In genomic region chr1:25080294-25081209, GRCh38 we compare ENCODE assay signal across 13 cellular contexts.
DNase-seq lines count a peak whose midpoint lies in the region; ATAC-seq, FAIRE-seq and TF ChIP-seq lines count a peak whose summit lies in the region.
"Had no signal": no experiment of that assay in that cellular context is flagged by ENCODE, and none has a peak within 500 bp of the region (broad histone marks: within the 10 kb centered on the region; RNA-seq: fewer than 3 reads in every experiment).

No MANE protein-coding gene starts in this region.

- no peak overlapping the region for H4K5ac ChIP-seq in IMR-90 (ENCODE audit: low read depth, low read length)

- H3K27ac ChIP-seq in IMR-90 (ENCODE audit: insufficient read depth, low read length): no peak overlapping the region
- H3K27ac ChIP-seq in kidney (ENCODE audit: low read depth in 2 of 2, low read length in 2 of 2): no peak overlapping the region
- H3K27ac ChIP-seq: vagina had no signal

- in situ Hi-C loops in IMR-90 (cut with MboI; ENCODE audit: low sequenced_read_pairs): no loop called here

- H3K9me3 ChIP-seq in IMR-90 (ENCODE audit: control insufficient read depth, insufficient read depth, low read length) (peaks cover 10% of the 10 kb centered on the region), kidney (ENCODE audit: control insufficient read depth in 1 of 2, low read length in 2 of 2) (peaks cover 2 to 6% of the 10 kb centered on the region in 2 donors)
- H3K9me3 ChIP-seq: vagina had no signal

- dilution Hi-C loops in IMR-90 (cut with HindIII; ENCODE audit: low sequenced_read_pairs, unreplicated experiment): no loop called here

- H2BK15ac ChIP-seq in IMR-90 (ENCODE audit: low read depth, low read length): no peak overlapping the region

- H3K56ac ChIP-seq in IMR-90 (ENCODE audit: extremely low read depth, insufficient read depth, low read length): no peak overlapping the region

- DNase-seq in Ammon's horn (ENCODE audit: low spot score) (peak; percentile 34), IMR-90 (peak; percentile 14), SKM-1 (lab: John Stamatoyannopoulos, UW; ENCODE audit: unreplicated experiment) (peak; percentile 56), kidney (peak; percentile 16), NCI-H187 (lab: John Stamatoyannopoulos, UW) (no peak)
- DNase-seq in activated CD4-positive, alpha-beta T cell treated with anti-CD3 and anti-CD28 coated beads for 4 hours: no peak
- DNase-seq: CD8-positive, alpha-beta T cell; erythroblast; NCI-H1694 had no signal

- no peak for TF ChIP-seq RAD21 in IMR-90 (IDR thresholded peaks at IDR 0.05; ENCODE audit: low read length)

- H3K4ac ChIP-seq in IMR-90 (ENCODE audit: low read depth, low read length): no peak overlapping the region

- peaks cover 44% of the 10 kb centered on the region for H3K27me3 ChIP-seq in IMR-90 (ENCODE audit: control insufficient read depth, insufficient read depth, low read length)
- H3K27me3 ChIP-seq: vagina had no signal

- no peak overlapping the region for H2BK5ac ChIP-seq in IMR-90 (ENCODE audit: low read depth, low read length, poor library complexity, severe bottlenecking)

- no peaks in the 10 kb centered on the region for H3K79me1 ChIP-seq in IMR-90 (ENCODE audit: low read depth in 1 of 2, low read length in 2 of 2)

- CTCF ChIA-PET in IMR-90 (lab: Yijun Ruan, JAX): no interaction called here

- no peak overlapping the region for H3K18ac ChIP-seq in IMR-90 (ENCODE audit: low read depth, low read length)

- no TSS peak for BruUV-seq in IMR-90 (replicated peaks; lab: Mats Ljungman, UMichigan)

- no peak for TF ChIP-seq CTCF in IMR-90 (conservative IDR thresholded peaks at IDR 0.05; ENCODE audit: low read depth, low read length)
- no peak for TF ChIP-seq CTCF in kidney (IDR thresholded peaks at IDR 0.05; ENCODE audit: borderline replicate concordance, extremely low read depth, insufficient read depth)

- H2AK5ac ChIP-seq in IMR-90 (ENCODE audit: low read depth, low read length): no peak overlapping the region

- no peak for FAIRE-seq in kidney (lab: Jason Lieb, UNC)

- H2BK20ac ChIP-seq in IMR-90 (ENCODE audit: low read depth, low read length): no peak overlapping the region

- H3K4me3 ChIP-seq in IMR-90 (ENCODE audit: insufficient read depth, low read depth, low read length) (no peak overlapping the region), kidney (ENCODE audit: low read length in 2 of 2) (no peak overlapping the region)
- H3K4me3 ChIP-seq: vagina had no signal

- no peaks in the 10 kb centered on the region for H3K4me1 ChIP-seq in IMR-90 (ENCODE audit: control insufficient read depth, insufficient read depth, low read length)
- no peaks in the 10 kb centered on the region for H3K4me1 ChIP-seq in kidney (ENCODE audit: control insufficient read depth in 1 of 2, insufficient read depth in 1 of 2, low read depth in 1 of 2, low read length in 2 of 2)
- H3K4me1 ChIP-seq: vagina had no signal

- POLR2A ChIA-PET in IMR-90 (lab: Charles Lee; ENCODE audit: unreplicated experiment): interaction anchor here (0.7 kb wide), 1 partner anchor 11 kb away, joined by 15 read pairs; no protein-coding TSS in a partner anchor

- no peak for TF ChIP-seq POLR2A in IMR-90 (IDR thresholded peaks at IDR 0.05; ENCODE audit: low read depth, low read length)

- no peak overlapping the region for H2BK120ac ChIP-seq in IMR-90 (ENCODE audit: low read depth, low read length)

- H3K36me3 ChIP-seq in IMR-90 (ENCODE audit: control insufficient read depth, insufficient read depth, low read length): no peaks in the 10 kb centered on the region
- H3K36me3 ChIP-seq in kidney (ENCODE audit: control insufficient read depth in 1 of 2, insufficient read depth in 2 of 2, low read length in 2 of 2): no peaks in the 10 kb centered on the region
- H3K36me3 ChIP-seq: vagina had no signal

- H3K4me2 ChIP-seq in IMR-90 (ENCODE audit: low read depth, low read length): no peak overlapping the region

- H4K91ac ChIP-seq in IMR-90 (ENCODE audit: insufficient read depth, low read depth, low read length): no peak overlapping the region

- no peaks in the 10 kb centered on the region for H3K9me1 ChIP-seq in IMR-90 (ENCODE audit: insufficient read depth, low read length)

- H3K14ac ChIP-seq in IMR-90 (replicated peaks; ENCODE audit: low read depth, low read length): no peak overlapping the region

- intact Hi-C loops in IMR-90 (cut with micrococcal nuclease) (no loop called here), kidney (cut with DNase I) (no loop called here)

- H2AK9ac ChIP-seq in IMR-90 (replicated peaks; ENCODE audit: low read depth, low read length, poor library complexity): peak overlapping the region; percentile 15

- ATAC-seq in IMR-90 (ENCODE audit: low read depth): no peak
- no peak for ATAC-seq in HG03159 (IDR thresholded peaks at IDR 0.05; ENCODE audit: unreplicated experiment)
- no peak for ATAC-seq in HG03520 (IDR thresholded peaks at IDR 0.05; ENCODE audit: unreplicated experiment)
- ATAC-seq: CD8-positive, alpha-beta T cell; Panc1 had no signal

- no peak overlapping the region for H4K8ac ChIP-seq in IMR-90 (ENCODE audit: low read depth in 2 of 2, low read length in 2 of 2)

- H4K20me1 ChIP-seq in IMR-90 (ENCODE audit: insufficient read depth, low read length): no peaks in the 10 kb centered on the region; the same call in 1 of the 2 replicates

- WGBS in IMR-90 (ENCODE audit: extremely low coverage in 2 of 2, insufficient read length in 1 of 2), 2 experiments: 45% methylated on average over 2 of the region's 8 CpGs; no CpG with 5 or more reads in 1 of the 2 experiments

- peak overlapping the region; percentile 74 for H2AFZ ChIP-seq in IMR-90 (replicated peaks; ENCODE audit: low read length, poor library complexity)

- no peak overlapping the region for H3K23ac ChIP-seq in IMR-90 (ENCODE audit: low read depth, low read length)

- H3K9ac ChIP-seq in IMR-90 (ENCODE audit: low read depth, low read length) (no peak overlapping the region), kidney (ENCODE audit: low read length in 2 of 2) (no peak overlapping the region)

TF ChIP-seq in IMR-90, 13 proteins besides CTCF, POLR2A, EP300 and RAD21:
- TF ChIP-seq USF2 (IDR thresholded peaks at IDR 0.05; ENCODE audit: low read depth, low read length) (peak; percentile 32; the same call in 1 of the 2 replicates), FOS (IDR thresholded peaks at IDR 0.05; ENCODE audit: low read depth, low read length) (no peak), CEBPB (IDR thresholded peaks at IDR 0.05; ENCODE audit: low read depth, low read length) (no peak), MAFK (IDR thresholded peaks at IDR 0.05; ENCODE audit: low read depth, low read length) (no peak), BHLHE40 (IDR thresholded peaks at IDR 0.05; ENCODE audit: low read depth, low read length) (no peak), MXI1 (IDR thresholded peaks at IDR 0.05; ENCODE audit: borderline replicate concordance, low read depth, low read length) (no peak), MAZ (IDR thresholded peaks at IDR 0.05; ENCODE audit: borderline replicate concordance, low read depth, low read length) (no peak), RCOR1 (IDR thresholded peaks at IDR 0.05; ENCODE audit: insufficient replicate concordance, low read length) (no peak)

Comparison
In these comparisons a context has a peak if more than half of its experiments do, and no peak if none do; other contexts are left out.
1. DNase-seq: peak in Ammon's horn (single experiment), IMR-90 (single experiment), SKM-1 (single experiment) and kidney (single experiment); none in NCI-H187 (0 of 2) and activated CD4-positive, alpha-beta T cell treated with anti-CD3 and anti-CD28 coated beads for 4 hours (0 of 2).